In the genomic region with DNA sequence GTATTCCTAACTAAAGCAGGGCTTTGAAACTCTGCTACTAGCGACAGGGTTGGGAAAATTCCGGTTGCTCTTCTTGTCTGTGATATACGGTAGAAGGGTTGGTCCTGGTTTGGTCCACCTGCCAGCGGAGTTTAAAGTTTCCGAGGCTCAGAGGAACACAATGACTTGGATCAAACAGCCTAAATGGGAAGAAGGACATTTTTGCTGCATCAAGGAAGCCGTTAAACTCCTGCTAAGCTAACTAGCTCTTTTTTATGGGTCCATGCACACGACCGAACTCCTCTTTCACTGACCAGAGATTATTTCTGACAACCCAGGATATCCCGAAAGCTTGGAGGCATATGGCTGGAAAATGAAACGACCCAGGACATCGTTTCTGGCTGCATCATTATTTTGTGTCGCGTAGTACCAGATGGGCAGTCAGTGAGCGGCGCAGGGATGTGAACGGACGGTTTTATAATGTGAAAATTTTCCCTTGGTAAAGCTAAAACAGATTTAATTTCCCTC, we compare ENCODE assay signal across 8 cellular contexts. TPM values are rescaled to one million over a fixed set of nuclear protein-coding genes. Genes with fewer than 3 reads are reported as not detected.
DNase-seq lines count a peak whose midpoint lies in the region; ATAC-seq and TF ChIP-seq lines count a peak whose summit lies in the region.

A gene with protein sequence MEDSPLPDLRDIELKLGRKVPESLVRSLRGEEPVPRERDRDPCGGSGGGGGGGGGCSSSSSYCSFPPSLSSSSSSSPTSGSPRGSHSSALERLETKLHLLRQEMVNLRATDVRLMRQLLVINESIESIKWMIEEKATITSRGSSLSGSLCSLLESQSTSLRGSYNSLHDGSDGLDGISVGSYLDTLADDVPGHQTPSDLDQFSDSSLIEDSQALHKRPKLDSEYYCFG (plus strand): TSS at position 160 of the 507 bp plus-strand sequence. CDS start 696 bp downstream, outside the sequence.

- no peaks in the 10 kb centered on the region for H3K36me3 Mint-ChIP-seq in activated T-helper 2 cell treated with anti-CD3 and anti-CD28 coated beads, Interferon-gamma antibody, Interleukin-2, Interleukin-4, amounts not matched to agents 10 μg/mL and 5 μg/mL and 100 μg/mL, durations not matched to agents 14 hours and 24 hours and 36 hours (ENCODE audit: low read depth)

- H3K27me3 ChIP-seq in osteoblast (ENCODE audit: insufficient read depth, low read length), result no peaks in the 10 kb centered on the region

- peaks cover 48% of the 10 kb centered on the region for H3K79me2 ChIP-seq in osteoblast (ENCODE audit: insufficient read depth, low read length)

- H3K9me3 Mint-ChIP-seq in activated T-helper 2 cell treated with anti-CD3 and anti-CD28 coated beads, Interferon-gamma antibody, Interleukin-2, Interleukin-4, amounts not matched to agents 10 μg/mL and 5 μg/mL and 100 μg/mL, durations not matched to agents 14 hours and 24 hours and 36 hours, result no peaks in the 10 kb centered on the region

- TF ChIP-seq CTCF in osteoblast (IDR thresholded peaks at IDR 0.05; ENCODE audit: extremely low read depth, low read depth, low read length), result no peak

- peak within 1 kb of the TSS; percentile 86 for H3K4me2 ChIP-seq in osteoblast (ENCODE audit: insufficient read depth, low read length)

- peak within 1 kb of the TSS; percentile 86 for H2AFZ ChIP-seq in osteoblast (ENCODE audit: low read length)

- intact Hi-C loops in activated T-helper 2 cell treated with anti-CD3 and anti-CD28 coated beads, Interferon-gamma antibody, Interleukin-2, Interleukin-4, amounts not matched to agents 10 μg/mL and 5 μg/mL and 100 μg/mL, durations not matched to agents 14 hours and 24 hours and 36 hours (cut with micrococcal nuclease), result no loop called here
- intact Hi-C loops in Right ventricle myocardium superior (cut with DNase I), result no loop called here

- peaks cover 6% of the 10 kb centered on the region for H3K4me1 Mint-ChIP-seq in activated T-helper 2 cell treated with anti-CD3 and anti-CD28 coated beads, Interferon-gamma antibody, Interleukin-2, Interleukin-4, amounts not matched to agents 10 μg/mL and 5 μg/mL and 100 μg/mL, durations not matched to agents 14 hours and 24 hours and 36 hours (ENCODE audit: low read depth)

- H3K4me3 Mint-ChIP-seq in activated T-helper 2 cell treated with anti-CD3 and anti-CD28 coated beads, Interferon-gamma antibody, Interleukin-2, Interleukin-4, amounts not matched to agents 10 μg/mL and 5 μg/mL and 100 μg/mL, durations not matched to agents 14 hours and 24 hours and 36 hours (ENCODE audit: low read depth), result peak within 1 kb of the TSS; percentile 45

- peaks cover 6% of the 10 kb centered on the region for H3K36me3 ChIP-seq in osteoblast (ENCODE audit: insufficient read depth, low read length)

- ATAC-seq in Right ventricle myocardium superior (ENCODE audit: poor library complexity), result peak; percentile 77

- peaks cover 8% of the 10 kb centered on the region for H3K4me1 ChIP-seq in osteoblast (ENCODE audit: insufficient read depth, low read length)

- DNase-seq in DMS53 treated with DMSO at 0.1 percent for 48 hours (lab: John Stamatoyannopoulos, UW; ENCODE audit: unreplicated experiment), result peak; percentile 33
- peak; percentile 67 for DNase-seq in NCI-H1105 treated with DMSO at 0.1 percent for 48 hours (lab: John Stamatoyannopoulos, UW)
- DNase-seq in activated T-helper 2 cell treated with anti-CD3 and anti-CD28 coated beads, Interferon-gamma antibody, Interleukin-2, Interleukin-4, amounts not matched to agents 10 μg/mL and 5 μg/mL and 100 μg/mL, durations not matched to agents 14 hours and 24 hours and 36 hours (ENCODE audit: low spot score), result no peak
- DNase-seq in Right ventricle myocardium superior, result peak; percentile 40
- peak; percentile 90 for DNase-seq in osteoblast (ENCODE audit: insufficient read length, low spot score, missing footprints)
- DNase-seq in effector CD4-positive, alpha-beta T cell, result no peak
- DNase-seq in stimulated activated CD4-positive, alpha-beta T cell treated with anti-CD3 and anti-CD28 coated beads, Interleukin-1b, Interleukin-23, amount 100 ng/mL, for 48 hours, result no peak
- DNase-seq in stimulated activated CD4-positive, alpha-beta T cell treated with anti-CD3 and anti-CD28 coated beads, Interleukin-15, amount 100 ng/mL, for 24 hours, result no peak

- peaks cover 17% of the 10 kb centered on the region for H3K27me3 Mint-ChIP-seq in activated T-helper 2 cell treated with anti-CD3 and anti-CD28 coated beads, Interferon-gamma antibody, Interleukin-2, Interleukin-4, amounts not matched to agents 10 μg/mL and 5 μg/mL and 100 μg/mL, durations not matched to agents 14 hours and 24 hours and 36 hours (ENCODE audit: low read depth)

- H3K27ac Mint-ChIP-seq in activated T-helper 2 cell treated with anti-CD3 and anti-CD28 coated beads, Interferon-gamma antibody, Interleukin-2, Interleukin-4, amounts not matched to agents 10 μg/mL and 5 μg/mL and 100 μg/mL, durations not matched to agents 14 hours and 24 hours and 36 hours, result no peak within 1 kb of the TSS

- H3K4me3 ChIP-seq in osteoblast (ENCODE audit: insufficient read depth, low read length), result peak within 1 kb of the TSS; percentile 90

- H3K27ac ChIP-seq in osteoblast (ENCODE audit: low read depth, low read length), result peak within 1 kb of the TSS; percentile 88

- H3K9me3 ChIP-seq in osteoblast (ENCODE audit: low read depth, low read length), result no peaks in the 10 kb centered on the region

- no peaks in the 10 kb centered on the region for H4K20me1 ChIP-seq in osteoblast (ENCODE audit: insufficient read depth, low read length)

RNA-seq across cellular contexts. Expression of the gene that starts here (rescaled TPM):
- total RNA-seq in activated T-helper 2 cell treated with anti-CD3 and anti-CD28 coated beads, Interferon-gamma antibody, Interleukin-2, Interleukin-4, amounts not matched to agents 10 μg/mL and 5 μg/mL and 100 μg/mL, durations not matched to agents 14 hours and 24 hours and 36 hours, result not detected in 2 replicates
- 2.2 TPM for total RNA-seq in Right ventricle myocardium superior
- 88.3 and 107 TPM in 2 replicates for total RNA-seq in osteoblast

Comparison
In these comparisons a context has a peak if more than half of its experiments do, and no peak if none do; other contexts are left out.
1. RNA of the gene that starts here (total RNA-seq): 88.3 to 107 TPM in osteoblast; 2.2 TPM in Right ventricle myocardium superior (single experiment) and not detected in activated T-helper 2 cell treated with anti-CD3 and anti-CD28 coated beads, Interferon-gamma antibody, Interleukin-2, Interleukin-4, amounts not matched to agents 10 μg/mL and 5 μg/mL and 100 μg/mL, durations not matched to agents 14 hours and 24 hours and 36 hours; every median in the first group is over 10 times any median in the second.
2. DNase-seq: peak in DMS53 treated with DMSO at 0.1 percent for 48 hours (single experiment), NCI-H1105 treated with DMSO at 0.1 percent for 48 hours (single experiment), Right ventricle myocardium superior (single experiment) and osteoblast (single experiment); none in activated T-helper 2 cell treated with anti-CD3 and anti-CD28 coated beads, Interferon-gamma antibody, Interleukin-2, Interleukin-4, amounts not matched to agents 10 μg/mL and 5 μg/mL and 100 μg/mL, durations not matched to agents 14 hours and 24 hours and 36 hours (single experiment), effector CD4-positive, alpha-beta T cell (single experiment), stimulated activated CD4-positive, alpha-beta T cell treated with anti-CD3 and anti-CD28 coated beads, Interleukin-1b, Interleukin-23, amount 100 ng/mL, for 48 hours (single experiment) and stimulated activated CD4-positive, alpha-beta T cell treated with anti-CD3 and anti-CD28 coated beads, Interleukin-15, amount 100 ng/mL, for 24 hours (single experiment).